Comparison of ENCODE assay signal across 7 cellular contexts in the genomic region with DNA sequence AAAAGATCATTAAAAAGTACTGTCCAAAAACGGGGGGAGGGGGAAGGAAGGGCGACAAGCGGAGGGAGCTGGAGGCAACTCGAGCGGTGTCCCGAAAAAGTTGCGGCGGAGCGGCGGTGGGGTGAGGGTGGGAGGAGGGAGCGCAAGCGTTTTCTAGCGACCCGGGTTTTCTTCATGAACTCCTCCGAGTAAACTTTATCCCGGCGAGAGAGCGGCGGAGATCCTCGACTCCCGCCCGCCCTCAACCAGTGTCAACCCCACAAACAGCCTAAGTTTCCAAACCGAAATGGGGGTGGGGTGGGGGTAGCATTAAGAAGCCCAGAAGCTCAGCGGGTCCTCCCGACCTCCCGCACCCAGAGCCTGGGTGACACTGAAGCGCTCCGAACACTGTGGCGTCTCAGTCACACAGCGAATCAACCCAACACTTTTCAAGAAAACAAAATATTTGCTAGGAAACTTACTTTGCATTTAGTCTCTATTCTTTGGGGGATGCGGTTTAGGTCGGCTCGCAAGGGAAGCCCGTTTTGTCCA.
DNase-seq lines count a peak whose midpoint lies in the region; TF ChIP-seq lines count a peak whose summit lies in the region.

No MANE protein-coding gene starts in this region.

- H3K4me3 ChIP-seq in duodenal mucosa (ENCODE audit: low read depth in 1 of 2, low read length in 2 of 2) (peak overlapping the region; percentile 78 to 83), mesodermal cell (ENCODE audit: extremely low read depth, insufficient read depth, low read length, poor library complexity, severe bottlenecking) (peak overlapping the region; percentile 73), vagina (peak overlapping the region; percentile 53 to 59)

- H3K9me3 ChIP-seq in duodenal mucosa (ENCODE audit: control insufficient read depth in 1 of 2, low read length in 2 of 2) (no peaks in the 10 kb centered on the region), mesodermal cell (ENCODE audit: control insufficient read depth, low read length) (no peaks in the 10 kb centered on the region), vagina (no peaks in the 10 kb centered on the region)

- H3K27ac ChIP-seq in duodenal mucosa (ENCODE audit: low read depth, low read length) (peak overlapping the region; percentile 78), mesodermal cell (ENCODE audit: low read depth, low read length, severe bottlenecking) (peak overlapping the region; percentile 60), vagina (peak overlapping the region; percentile 81)

- in situ Hi-C loops in GM13976 (cut with MboI; ENCODE audit: low sequenced_read_pairs, unreplicated experiment): loop anchor here (25.0 kb wide), 1 partner anchor 768 kb away; no protein-coding TSS in a partner anchor

- DNase-seq in GM13976 (ENCODE audit: low spot score) (peak; percentile 25), NCI-H1105 treated with DMSO at 0.1 percent for 48 hours (lab: John Stamatoyannopoulos, UW) (peak; percentile 68), vagina (ENCODE audit: extremely low spot score in 2 of 2) (no peak), NCI-H524 treated with DMSO at 0.1 percent for 48 hours (lab: John Stamatoyannopoulos, UW) (no peak), cerebellar cortex (ENCODE audit: low spot score) (no peak)

- 0 to 2% methylated on average over 17 to 22 of the region's 34 CpGs for WGBS in mesodermal cell (ENCODE audit: insufficient coverage in 2 of 2), 2 experiments

- H3K36me3 ChIP-seq in duodenal mucosa (ENCODE audit: control insufficient read depth in 1 of 2, insufficient read depth in 2 of 2, low read length in 2 of 2): no peaks in the 10 kb centered on the region
- H3K36me3 ChIP-seq in mesodermal cell (ENCODE audit: control insufficient read depth, insufficient read depth, low read length): no peaks in the 10 kb centered on the region
- no peaks in the 10 kb centered on the region for H3K36me3 ChIP-seq in vagina

- H3K4me1 ChIP-seq in duodenal mucosa (ENCODE audit: control insufficient read depth in 1 of 2, insufficient read depth in 2 of 2, low read length in 2 of 2) (peaks cover 6 to 24% of the 10 kb centered on the region in 2 donors), mesodermal cell (ENCODE audit: control insufficient read depth, insufficient read depth, low read length, poor library complexity, severe bottlenecking) (no peaks in the 10 kb centered on the region), vagina (peaks cover 33% of the 10 kb centered on the region)

- intact Hi-C loops in vagina (cut with DNase I): loop anchor here (5.0 kb wide), 1 partner anchor 953 kb away; no protein-coding TSS in a partner anchor

- TF ChIP-seq CTCF in GM13976 (IDR thresholded peaks at IDR 0.05; ENCODE audit: borderline replicate concordance, control extremely low read depth, extremely low read depth, insufficient read depth, missing control alignments) (no peak), vagina (IDR thresholded peaks at IDR 0.05) (no peak)

- H3K9ac ChIP-seq in duodenal mucosa (ENCODE audit: low read depth in 1 of 2, low read length in 2 of 2): peak overlapping the region; percentile 51 to 64

- H3K27me3 ChIP-seq in duodenal mucosa (ENCODE audit: control insufficient read depth in 1 of 2, insufficient read depth in 2 of 2, low read length in 2 of 2) (peaks cover 29 to 48% of the 10 kb centered on the region in 2 donors), vagina (peaks cover 3% of the 10 kb centered on the region)

- no peak for TF ChIP-seq POLR2A in vagina (IDR thresholded peaks at IDR 0.05)

Comparison
In these comparisons a context has a peak if more than half of its experiments do, and no peak if none do; other contexts are left out.
1. DNase-seq: peak in GM13976 (single experiment) and NCI-H1105 treated with DMSO at 0.1 percent for 48 hours (single experiment); none in vagina (0 of 2), NCI-H524 treated with DMSO at 0.1 percent for 48 hours (single experiment) and cerebellar cortex (single experiment).
2. Peak in every context shown above with its lines, with median percentiles within 50 percentile points of each other: H3K27ac ChIP-seq and H3K4me3 ChIP-seq.